1 cellular context compared by ENCODE assay signal in the genomic region with DNA sequence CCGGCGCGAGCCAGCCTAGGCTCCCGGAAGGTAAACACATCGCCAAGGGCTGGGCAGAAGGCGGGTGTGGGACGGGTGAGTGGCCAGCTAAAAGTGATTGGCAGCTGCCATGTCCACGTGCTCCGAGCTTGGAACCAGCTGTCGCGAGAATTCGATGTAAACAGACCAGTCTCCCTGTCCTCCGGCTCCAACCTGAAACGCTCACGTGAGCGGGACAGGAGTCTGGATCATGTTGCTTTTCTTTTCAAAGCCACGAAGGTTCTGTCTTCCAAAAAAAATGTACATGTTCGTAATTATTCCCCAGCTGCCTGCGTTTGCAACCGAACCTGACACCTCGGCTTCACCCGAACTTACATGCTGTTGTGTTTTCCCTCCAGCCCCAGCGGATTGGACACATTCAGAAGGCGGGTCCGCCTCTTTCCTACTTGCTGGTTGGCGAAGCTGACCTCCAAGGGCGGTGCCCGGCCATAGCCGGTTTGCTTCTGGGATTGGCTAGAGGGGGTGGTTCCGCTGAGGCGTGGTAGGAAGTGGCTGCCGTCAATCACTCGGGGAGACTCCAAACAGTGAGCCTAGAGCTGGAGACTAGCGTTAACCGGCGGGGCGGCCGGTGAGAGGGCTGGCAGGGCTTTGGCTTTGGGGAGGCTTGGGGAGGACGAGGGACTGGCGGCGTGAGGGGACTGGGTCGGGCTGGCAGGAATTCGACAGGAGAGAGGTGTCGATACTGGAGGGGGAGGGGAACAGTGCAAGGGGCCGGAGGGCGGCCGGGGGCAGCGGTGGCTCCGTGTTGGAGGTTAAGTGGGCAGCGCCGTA.
TF ChIP-seq lines count a peak whose summit lies in the region.

TSS of gene BCAS3 (plus strand) at position 544 of the 810 bp plus-strand sequence.

TF ChIP-seq in HEK293, 187 proteins besides CTCF, POLR2A, EP300 and RAD21 (continued from another document and continues in another):
- TF ChIP-seq ZNF391 (tag by site-specific recombination; IDR thresholded peaks at IDR 0.05; ENCODE audit: borderline replicate concordance, low read depth) = peak; percentile 79; the same call in 1 of the 2 replicates
- no peak for TF ChIP-seq ZNF48 (tag by site-specific recombination; IDR thresholded peaks at IDR 0.05)
- TF ChIP-seq, protein P1, sequence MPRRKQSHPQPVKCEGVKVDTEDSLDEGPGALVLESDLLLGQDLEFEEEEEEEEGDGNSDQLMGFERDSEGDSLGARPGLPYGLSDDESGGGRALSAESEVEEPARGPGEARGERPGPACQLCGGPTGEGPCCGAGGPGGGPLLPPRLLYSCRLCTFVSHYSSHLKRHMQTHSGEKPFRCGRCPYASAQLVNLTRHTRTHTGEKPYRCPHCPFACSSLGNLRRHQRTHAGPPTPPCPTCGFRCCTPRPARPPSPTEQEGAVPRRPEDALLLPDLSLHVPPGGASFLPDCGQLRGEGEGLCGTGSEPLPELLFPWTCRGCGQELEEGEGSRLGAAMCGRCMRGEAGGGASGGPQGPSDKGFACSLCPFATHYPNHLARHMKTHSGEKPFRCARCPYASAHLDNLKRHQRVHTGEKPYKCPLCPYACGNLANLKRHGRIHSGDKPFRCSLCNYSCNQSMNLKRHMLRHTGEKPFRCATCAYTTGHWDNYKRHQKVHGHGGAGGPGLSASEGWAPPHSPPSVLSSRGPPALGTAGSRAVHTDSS (tag by site-specific recombination; IDR thresholded peaks at IDR 0.05) = no peak
- TF ChIP-seq KLF17 (tag by site-specific recombination; IDR thresholded peaks at IDR 0.05) = peak; percentile 59; the same call in 1 of the 2 replicates
- TF ChIP-seq GLIS2 (tag by site-specific recombination; IDR thresholded peaks at IDR 0.05) = no peak; the same call in 1 of the 2 replicates
- TF ChIP-seq ZFP41 (tag by site-specific recombination; IDR thresholded peaks at IDR 0.05; ENCODE audit: borderline replicate concordance) = no peak
- no peak for TF ChIP-seq ZNF621 (tag by site-specific recombination; IDR thresholded peaks at IDR 0.05)
- TF ChIP-seq ZNF121 (tag by site-specific recombination; IDR thresholded peaks at IDR 0.05) = no peak
- TF ChIP-seq ZNF37A (tag by site-specific recombination; IDR thresholded peaks at IDR 0.05) = no peak
- TF ChIP-seq, protein P2, sequence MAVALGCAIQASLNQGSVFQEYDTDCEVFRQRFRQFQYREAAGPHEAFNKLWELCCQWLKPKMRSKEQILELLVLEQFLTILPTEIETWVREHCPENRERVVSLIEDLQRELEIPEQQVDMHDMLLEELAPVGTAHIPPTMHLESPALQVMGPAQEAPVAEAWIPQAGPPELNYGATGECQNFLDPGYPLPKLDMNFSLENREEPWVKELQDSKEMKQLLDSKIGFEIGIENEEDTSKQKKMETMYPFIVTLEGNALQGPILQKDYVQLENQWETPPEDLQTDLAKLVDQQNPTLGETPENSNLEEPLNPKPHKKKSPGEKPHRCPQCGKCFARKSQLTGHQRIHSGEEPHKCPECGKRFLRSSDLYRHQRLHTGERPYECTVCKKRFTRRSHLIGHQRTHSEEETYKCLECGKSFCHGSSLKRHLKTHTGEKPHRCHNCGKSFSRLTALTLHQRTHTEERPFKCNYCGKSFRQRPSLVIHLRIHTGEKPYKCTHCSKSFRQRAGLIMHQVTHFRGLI (tag by site-specific recombination; IDR thresholded peaks at IDR 0.05) = no peak
- TF ChIP-seq ZFHX2 (tag by site-specific recombination; conservative IDR thresholded peaks at IDR 0.05) = peak; percentile 49
- TF ChIP-seq PRDM2 (tag by site-specific recombination; IDR thresholded peaks at IDR 0.05; ENCODE audit: borderline replicate concordance) = no peak
- no peak for TF ChIP-seq ZNF510 (tag by site-specific recombination; IDR thresholded peaks at IDR 0.05; ENCODE audit: insufficient replicate concordance)
- TF ChIP-seq ZIC2 (tag by site-specific recombination; IDR thresholded peaks at IDR 0.05) = no peak
- TF ChIP-seq, protein P3, sequence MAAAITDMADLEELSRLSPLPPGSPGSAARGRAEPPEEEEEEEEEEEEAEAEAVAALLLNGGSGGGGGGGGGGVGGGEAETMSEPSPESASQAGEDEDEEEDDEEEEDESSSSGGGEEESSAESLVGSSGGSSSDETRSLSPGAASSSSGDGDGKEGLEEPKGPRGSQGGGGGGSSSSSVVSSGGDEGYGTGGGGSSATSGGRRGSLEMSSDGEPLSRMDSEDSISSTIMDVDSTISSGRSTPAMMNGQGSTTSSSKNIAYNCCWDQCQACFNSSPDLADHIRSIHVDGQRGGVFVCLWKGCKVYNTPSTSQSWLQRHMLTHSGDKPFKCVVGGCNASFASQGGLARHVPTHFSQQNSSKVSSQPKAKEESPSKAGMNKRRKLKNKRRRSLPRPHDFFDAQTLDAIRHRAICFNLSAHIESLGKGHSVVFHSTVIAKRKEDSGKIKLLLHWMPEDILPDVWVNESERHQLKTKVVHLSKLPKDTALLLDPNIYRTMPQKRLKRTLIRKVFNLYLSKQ (tag by site-specific recombination; IDR thresholded peaks at IDR 0.05; ENCODE audit: borderline replicate concordance) = 0 out of 2 replicates have a peak, but pooled peaks have one; percentile 56
- TF ChIP-seq PRDM1 (tag by site-specific recombination; IDR thresholded peaks at IDR 0.05) = no peak
- TF ChIP-seq ZBTB21 (tag by site-specific recombination; IDR thresholded peaks at IDR 0.05) = no peak
- no peak for TF ChIP-seq ZNF26 (tag by site-specific recombination; IDR thresholded peaks at IDR 0.05)
- TF ChIP-seq KLF8 (tag by site-specific recombination; IDR thresholded peaks at IDR 0.05) = peak; percentile 76
- no peak for TF ChIP-seq OVOL3 (tag by site-specific recombination; IDR thresholded peaks at IDR 0.05)
- 0 out of 2 replicates have a peak, but pooled peaks have one; percentile 26 for TF ChIP-seq ZNF223 (tag by site-specific recombination; IDR thresholded peaks at IDR 0.05)
- no peak for TF ChIP-seq ZNF140 (tag by site-specific recombination; IDR thresholded peaks at IDR 0.05)
- TF ChIP-seq ELK4 (IDR thresholded peaks at IDR 0.05; ENCODE audit: borderline replicate concordance, low read depth, low read length) = no peak
- no peak for TF ChIP-seq ZBTB8A (tag by site-specific recombination; IDR thresholded peaks at IDR 0.05)
- TF ChIP-seq ZNF214 (tag by site-specific recombination; IDR thresholded peaks at IDR 0.05; ENCODE audit: borderline replicate concordance) = no peak
- TF ChIP-seq ZNF585B (tag by site-specific recombination; IDR thresholded peaks at IDR 0.05) = no peak
- no peak; the same call in 1 of the 2 replicates for TF ChIP-seq ZNF2 (tag by site-specific recombination; IDR thresholded peaks at IDR 0.05)
- TF ChIP-seq SCRT1 (tag by site-specific recombination; IDR thresholded peaks at IDR 0.05; ENCODE audit: borderline replicate concordance) = no peak
- TF ChIP-seq ZNF610 (tag by site-specific recombination; IDR thresholded peaks at IDR 0.05; ENCODE audit: borderline replicate concordance) = no peak; the same call in 1 of the 2 replicates
- TF ChIP-seq ZNF354C (tag by site-specific recombination; IDR thresholded peaks at IDR 0.05; ENCODE audit: borderline replicate concordance, low read depth) = no peak
- TF ChIP-seq IKZF3 (tag by site-specific recombination; IDR thresholded peaks at IDR 0.05) = no peak
- TF ChIP-seq, protein P4, sequence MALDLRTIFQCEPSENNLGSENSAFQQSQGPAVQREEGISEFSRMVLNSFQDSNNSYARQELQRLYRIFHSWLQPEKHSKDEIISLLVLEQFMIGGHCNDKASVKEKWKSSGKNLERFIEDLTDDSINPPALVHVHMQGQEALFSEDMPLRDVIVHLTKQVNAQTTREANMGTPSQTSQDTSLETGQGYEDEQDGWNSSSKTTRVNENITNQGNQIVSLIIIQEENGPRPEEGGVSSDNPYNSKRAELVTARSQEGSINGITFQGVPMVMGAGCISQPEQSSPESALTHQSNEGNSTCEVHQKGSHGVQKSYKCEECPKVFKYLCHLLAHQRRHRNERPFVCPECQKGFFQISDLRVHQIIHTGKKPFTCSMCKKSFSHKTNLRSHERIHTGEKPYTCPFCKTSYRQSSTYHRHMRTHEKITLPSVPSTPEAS (tag by site-specific recombination; IDR thresholded peaks at IDR 0.05) = peak; percentile 11; the same call in 1 of the 2 replicates
- TF ChIP-seq REST (tag by site-specific recombination; IDR thresholded peaks at IDR 0.05) = no peak
- TF ChIP-seq ZNF747 (tag by site-specific recombination; IDR thresholded peaks at IDR 0.05) = no peak
- TF ChIP-seq KLF1 (tag by site-specific recombination; IDR thresholded peaks at IDR 0.05) = peak; percentile 78
